ENCODE assay signal across 1 cellular context in genomic region chr1:154352581-154353459, GRCh38.
A peak's percentile ranks its signal among the peaks of the same experiment; 100 is the strongest.
TF ChIP-seq lines count a peak whose summit lies in the region.

No MANE protein-coding gene starts in this region.

TF ChIP-seq in HEK293, 187 proteins besides CTCF, POLR2A, EP300 and RAD21 (continued from another document and continues in another):
- TF ChIP-seq ZBTB10 (tag by site-specific recombination; IDR thresholded peaks at IDR 0.05) (0 out of 2 replicates have a peak, but pooled peaks have one; percentile 59), ZNF23 (tag by site-specific recombination; IDR thresholded peaks at IDR 0.05; ENCODE audit: borderline replicate concordance) (no peak), ZNF664 (tag by site-specific recombination; IDR thresholded peaks at IDR 0.05) (no peak), ZBTB7A (tag by site-specific recombination; IDR thresholded peaks at IDR 0.05; ENCODE audit: low read depth) (no peak), ZBTB48 (tag by site-specific recombination; IDR thresholded peaks at IDR 0.05) (peak; percentile 91), MEIS1 (CRISPR knock-in tag; IDR thresholded peaks at IDR 0.05; ENCODE audit: borderline replicate concordance) (no peak), ZNF670 (tag by site-specific recombination; IDR thresholded peaks at IDR 0.05; ENCODE audit: low read depth) (no peak), YY1 (tag by site-specific recombination; IDR thresholded peaks at IDR 0.05) (no peak), ZBTB11 (tag by site-specific recombination; conservative IDR thresholded peaks at IDR 0.05; ENCODE audit: low read depth) (0 out of 2 replicates have a peak, but pooled peaks have one; percentile 26), ZNF518A (tag by site-specific recombination; conservative IDR thresholded peaks at IDR 0.05; ENCODE audit: low read depth) (no peak), ZNF639 (tag by site-specific recombination; IDR thresholded peaks at IDR 0.05) (no peak), ZNF394 (tag by site-specific recombination; IDR thresholded peaks at IDR 0.05; ENCODE audit: borderline replicate concordance) (peak; percentile 61; the same call in 1 of the 2 replicates), ZNF37A (tag by site-specific recombination; IDR thresholded peaks at IDR 0.05) (no peak), ZNF112 (tag by site-specific recombination; IDR thresholded peaks at IDR 0.05) (no peak), REPIN1 (tag by site-specific recombination; IDR thresholded peaks at IDR 0.05; ENCODE audit: low read depth) (no peak), HIC1 (tag by site-specific recombination; IDR thresholded peaks at IDR 0.05) (no peak), ZNF600 (tag by site-specific recombination; IDR thresholded peaks at IDR 0.05) (peak; percentile 94), ZNF423 (tag by site-specific recombination; IDR thresholded peaks at IDR 0.05) (peak; percentile 68; the same call in 1 of the 2 replicates), ZXDB (tag by site-specific recombination; IDR thresholded peaks at IDR 0.05) (0 out of 2 replicates have a peak, but pooled peaks have one; percentile 17), ZSCAN4 (tag by site-specific recombination; IDR thresholded peaks at IDR 0.05) (no peak), ZNF391 (tag by site-specific recombination; IDR thresholded peaks at IDR 0.05; ENCODE audit: borderline replicate concordance, low read depth) (no peak), ZNF155 (tag by site-specific recombination; IDR thresholded peaks at IDR 0.05) (no peak), PRDM4 (tag by site-specific recombination; IDR thresholded peaks at IDR 0.05) (no peak), ZEB2 (tag by site-specific recombination; IDR thresholded peaks at IDR 0.05) (no peak), HOXD13 (CRISPR knock-in tag; IDR thresholded peaks at IDR 0.05; ENCODE audit: borderline replicate concordance) (no peak), KLF10 (tag by site-specific recombination; IDR thresholded peaks at IDR 0.05) (no peak), GLIS1 (tag by site-specific recombination; IDR thresholded peaks at IDR 0.05) (peak; percentile 66), ZNF610 (tag by site-specific recombination; IDR thresholded peaks at IDR 0.05; ENCODE audit: borderline replicate concordance) (peak; percentile 94; the same call in 1 of the 2 replicates), ZNF645 (tag by site-specific recombination; IDR thresholded peaks at IDR 0.05) (no peak), SCRT2 (tag by site-specific recombination; IDR thresholded peaks at IDR 0.05) (no peak), ZNF114 (tag by site-specific recombination; IDR thresholded peaks at IDR 0.05) (no peak), ZNF473 (tag by site-specific recombination; IDR thresholded peaks at IDR 0.05) (no peak), ZNF785 (tag by site-specific recombination; IDR thresholded peaks at IDR 0.05) (no peak), ZNF221 (tag by site-specific recombination; IDR thresholded peaks at IDR 0.05; ENCODE audit: borderline replicate concordance) (no peak)
